22 cellular contexts compared by ENCODE assay signal in the genomic region with DNA sequence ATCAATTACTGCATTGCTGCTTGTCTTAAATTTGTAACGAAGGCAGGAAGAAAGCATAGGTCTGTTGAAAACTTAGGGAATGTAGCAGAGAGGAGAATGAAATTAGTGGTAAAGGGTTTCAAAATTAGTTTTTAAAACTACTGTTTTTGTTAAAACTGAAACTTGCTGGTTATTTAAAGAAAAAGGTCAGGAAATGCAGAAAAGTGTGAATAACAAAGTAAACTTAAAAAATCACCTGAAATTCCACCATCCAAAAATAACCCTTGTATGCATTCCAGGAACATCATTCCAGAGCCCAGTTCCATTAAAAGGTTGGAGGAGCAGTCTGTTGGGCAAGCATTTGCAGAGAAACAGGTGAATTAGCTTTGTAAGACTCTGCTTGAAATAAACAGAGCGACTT. TPM values are rescaled to one million over a fixed set of nuclear protein-coding genes. Genes with fewer than 3 reads are reported as not detected.
"Had no signal": no experiment of that assay in that cellular context is flagged by ENCODE, and none has a peak within 500 bp of the region (broad histone marks: within the 10 kb centered on the region; RNA-seq: fewer than 3 reads in every experiment).

No MANE protein-coding gene starts in this region.

- H3K9me3 Mint-ChIP-seq: activated CD4-positive, alpha-beta T cell treated with anti-CD3 and anti-CD28 coated beads, Interleukin-2, amount 10 ng/mL, durations not matched to agents 7 days and 5 days; activated naive CD4-positive, alpha-beta T cell treated with anti-CD3 and anti-CD28 coated beads, Interleukin-2, amount 50 U/mL, for 24 hours; T-helper 1 cell treated with Interleukin-12 subunit alpha and Interleukin-12 subunit beta and Interleukin-4 antibody, amounts not matched to agents 30 μg/mL and 1 μg/mL, for 36 hours; type B pancreatic cell had no signal

- H3K4me3 ChIP-seq: adrenal gland, lung, pancreas, right lobe of liver, stomach had no signal

- H3K9me3 ChIP-seq: adrenal gland, pancreas, right lobe of liver, stomach had no signal

- ATAC-seq: activated CD4-positive, CD25-positive, alpha-beta regulatory T cell treated with anti-CD3 and anti-CD28 coated beads, Interleukin-2, amount 50 U/mL, for 24 hours; left colon; pancreas; right lobe of liver had no signal

- H3K27ac ChIP-seq: adrenal gland, pancreas, right lobe of liver, stomach had no signal

- H3K4me1 ChIP-seq: pancreas had no signal

- H3K27ac Mint-ChIP-seq: activated CD4-positive, alpha-beta T cell treated with anti-CD3 and anti-CD28 coated beads, Interleukin-2, amount 10 ng/mL, durations not matched to agents 7 days and 5 days; activated naive CD4-positive, alpha-beta T cell treated with anti-CD3 and anti-CD28 coated beads, Interleukin-2, amount 50 U/mL, for 24 hours; T-helper 1 cell treated with Interleukin-12 subunit alpha and Interleukin-12 subunit beta and Interleukin-4 antibody, amounts not matched to agents 30 μg/mL and 1 μg/mL, for 36 hours; type B pancreatic cell had no signal

- H3K36me3 Mint-ChIP-seq: activated naive CD4-positive, alpha-beta T cell treated with anti-CD3 and anti-CD28 coated beads, Interleukin-2, amount 50 U/mL, for 24 hours; type B pancreatic cell had no signal

- DNase-seq: activated CD4-positive, alpha-beta T cell treated with anti-CD3 and anti-CD28 coated beads, Interleukin-2, amount 10 ng/mL, durations not matched to agents 7 days and 5 days; activated CD8-positive, alpha-beta memory T cell treated with anti-CD3 and anti-CD28 coated beads for 24 hours; activated CD8-positive, alpha-beta memory T cell treated with anti-CD3 and anti-CD28 coated beads, Interleukin-2, amount 50 U/mL, for 48 hours; activated gamma-delta T cell; activated T-cell treated with anti-CD3 and anti-CD28 coated beads, Interleukin-2, amount 50 U/mL, for 48 hours; adrenal gland; effector CD4-positive, alpha-beta T cell; hypothalamus; islet precursor cell; left colon; midbrain; pancreas; right lobe of liver; small intestine; stimulated activated CD4-positive, alpha-beta T cell treated with anti-CD3 and anti-CD28 coated beads, Interleukin-15, amount 100 ng/mL, for 24 hours; stimulated activated CD4-positive, alpha-beta T cell treated with anti-CD3 and anti-CD28 coated beads, Interleukin-2, amount 100 ng/mL, for 48 hours; stomach had no signal

- H3K27me3 ChIP-seq: adrenal gland, pancreas had no signal

- H3K4me3 Mint-ChIP-seq: activated CD4-positive, alpha-beta T cell treated with anti-CD3 and anti-CD28 coated beads, Interleukin-2, amount 10 ng/mL, durations not matched to agents 7 days and 5 days; activated naive CD4-positive, alpha-beta T cell treated with anti-CD3 and anti-CD28 coated beads, Interleukin-2, amount 50 U/mL, for 24 hours; T-helper 1 cell treated with Interleukin-12 subunit alpha and Interleukin-12 subunit beta and Interleukin-4 antibody, amounts not matched to agents 30 μg/mL and 1 μg/mL, for 36 hours; type B pancreatic cell had no signal

- H3K36me3 ChIP-seq: adrenal gland, pancreas, right lobe of liver, stomach had no signal

RNA-seq across cellular contexts. Expression of a gene that starts 3.1 kb away (rescaled TPM):
- total RNA-seq: activated CD4-positive, alpha-beta T cell treated with anti-CD3 and anti-CD28 coated beads, Interleukin-2, amount 10 ng/mL, durations not matched to agents 7 days and 5 days had no signal
